In genomic region chr17:37488607-37489196, GRCh38 we compare ENCODE assay signal across 8 cellular contexts. TPM values are rescaled to one million over a fixed set of nuclear protein-coding genes. Genes with fewer than 3 reads are reported as not detected.
A peak's percentile ranks its signal among the peaks of the same experiment; 100 is the strongest.
DNase-seq lines count a peak whose midpoint lies in the region; ATAC-seq lines count a peak whose summit lies in the region.

No MANE protein-coding gene starts in this region.

- H3K27me3 ChIP-seq in effector memory CD4-positive, alpha-beta T cell (replicated peaks; ENCODE audit: control insufficient read depth, insufficient read depth, low read length, poor library complexity, severe bottlenecking), result no peaks in the 10 kb centered on the region

- H3K27ac ChIP-seq in effector memory CD4-positive, alpha-beta T cell (ENCODE audit: insufficient read depth, low read length, poor library complexity, severe bottlenecking), result peak overlapping the region; percentile 73

- ATAC-seq in GM21723 (IDR thresholded peaks at IDR 0.05; ENCODE audit: unreplicated experiment) (peak; percentile 22), memory B cell (ENCODE audit: low read depth) (peak; percentile 6), HG02870 (IDR thresholded peaks at IDR 0.05; ENCODE audit: unreplicated experiment) (no peak)

- peak; percentile 30 to 33 for DNase-seq in AML-193 (lab: John Stamatoyannopoulos, UW)
- DNase-seq in NCI-H2196 (lab: John Stamatoyannopoulos, UW; ENCODE audit: unreplicated experiment), result peak; percentile 59
- DNase-seq in activated CD4-positive, alpha-beta memory T cell treated with anti-CD3 and anti-CD28 coated beads, Interleukin-2, amount 10 ng/mL, durations not matched to agents 7 days and 5 days, result peak; percentile 59
- peak; percentile 34 to 46 (median 41) for DNase-seq in effector memory CD4-positive, alpha-beta T cell
- DNase-seq in memory B cell (ENCODE audit: low spot score in 2 of 2), result peak in 1 of 2 donors; percentile 11
- DNase-seq in stimulated activated CD8-positive, alpha-beta memory T cell treated with anti-CD3 and anti-CD28 coated beads, Interleukin-12 subunit alpha, Interleukin-12 subunit beta, amount 100 ng/mL, for 24 hours (ENCODE audit: extremely low read depth), result peak; percentile 14

- peak overlapping the region; percentile 91 for H3K4me3 Mint-ChIP-seq in activated CD4-positive, alpha-beta memory T cell treated with anti-CD3 and anti-CD28 coated beads, Interleukin-2, amount 10 ng/mL, durations not matched to agents 7 days and 5 days
- H3K4me3 Mint-ChIP-seq in memory B cell, result peak overlapping the region; percentile 91

- peaks cover 8% of the 10 kb centered on the region for H3K4me1 ChIP-seq in effector memory CD4-positive, alpha-beta T cell (ENCODE audit: control insufficient read depth, insufficient read depth, low read length, poor library complexity, severe bottlenecking)

- peak overlapping the region; percentile 76 for H3K27ac Mint-ChIP-seq in activated CD4-positive, alpha-beta memory T cell treated with anti-CD3 and anti-CD28 coated beads, Interleukin-2, amount 10 ng/mL, durations not matched to agents 7 days and 5 days
- H3K27ac Mint-ChIP-seq in memory B cell, result no peak overlapping the region

- no peaks in the 10 kb centered on the region for H3K9me3 ChIP-seq in effector memory CD4-positive, alpha-beta T cell (ENCODE audit: control insufficient read depth, low read length)

- no peaks in the 10 kb centered on the region for H3K9me3 Mint-ChIP-seq in activated CD4-positive, alpha-beta memory T cell treated with anti-CD3 and anti-CD28 coated beads, Interleukin-2, amount 10 ng/mL, durations not matched to agents 7 days and 5 days
- H3K9me3 Mint-ChIP-seq in memory B cell, result no peaks in the 10 kb centered on the region

- H3K36me3 ChIP-seq in effector memory CD4-positive, alpha-beta T cell (ENCODE audit: control insufficient read depth, insufficient read depth, low read length), result no peaks in the 10 kb centered on the region

- no peaks in the 10 kb centered on the region for H3K27me3 Mint-ChIP-seq in activated CD4-positive, alpha-beta memory T cell treated with anti-CD3 and anti-CD28 coated beads, Interleukin-2, amount 10 ng/mL, durations not matched to agents 7 days and 5 days
- no peaks in the 10 kb centered on the region for H3K27me3 Mint-ChIP-seq in memory B cell

- POLR2A ChIA-PET in activated CD4-positive, alpha-beta memory T cell treated with anti-CD3 and anti-CD28 coated beads, Interleukin-2, amount 10 ng/mL, durations not matched to agents 7 days and 5 days (lab: Charles Lee), result interaction anchor here (0.9 to 2.3 kb wide), 11 partner anchors 9 to 121 kb away, joined by 3 to 15 read pairs (median 3); partner anchors contain the start of genes ACACA, SYNRG and TADA2A

- CTCF ChIA-PET in activated CD4-positive, alpha-beta memory T cell treated with anti-CD3 and anti-CD28 coated beads, Interleukin-2, amount 10 ng/mL, durations not matched to agents 7 days and 5 days (lab: Charles Lee), result interaction anchor here (0.8 to 1.1 kb wide), 2 partner anchors 38 to 115 kb away, joined by 3 to 4 read pairs; no protein-coding TSS in a partner anchor

- peaks cover 38% of the 10 kb centered on the region for H3K4me1 Mint-ChIP-seq in activated CD4-positive, alpha-beta memory T cell treated with anti-CD3 and anti-CD28 coated beads, Interleukin-2, amount 10 ng/mL, durations not matched to agents 7 days and 5 days
- H3K4me1 Mint-ChIP-seq in memory B cell, result peaks cover 14% of the 10 kb centered on the region

- peak overlapping the region; percentile 82 for H3K4me3 ChIP-seq in effector memory CD4-positive, alpha-beta T cell (ENCODE audit: insufficient read depth, low read depth, low read length, poor library complexity, severe bottlenecking)

- H3K36me3 Mint-ChIP-seq in activated CD4-positive, alpha-beta memory T cell treated with anti-CD3 and anti-CD28 coated beads, Interleukin-2, amount 10 ng/mL, durations not matched to agents 7 days and 5 days (ENCODE audit: low read depth), result peaks cover 4% of the 10 kb centered on the region
- no peaks in the 10 kb centered on the region for H3K36me3 Mint-ChIP-seq in memory B cell

RNA-seq across cellular contexts. Expression of gene DUSP14, which starts 1.0 kb away (rescaled TPM):
- 10 to 100 TPM; 14.6 to 16.3 TPM for total RNA-seq in activated CD4-positive, alpha-beta memory T cell treated with anti-CD3 and anti-CD28 coated beads, Interleukin-2, amount 10 ng/mL, durations not matched to agents 7 days and 5 days
